8 cellular contexts compared by ENCODE assay signal in the genomic region with DNA sequence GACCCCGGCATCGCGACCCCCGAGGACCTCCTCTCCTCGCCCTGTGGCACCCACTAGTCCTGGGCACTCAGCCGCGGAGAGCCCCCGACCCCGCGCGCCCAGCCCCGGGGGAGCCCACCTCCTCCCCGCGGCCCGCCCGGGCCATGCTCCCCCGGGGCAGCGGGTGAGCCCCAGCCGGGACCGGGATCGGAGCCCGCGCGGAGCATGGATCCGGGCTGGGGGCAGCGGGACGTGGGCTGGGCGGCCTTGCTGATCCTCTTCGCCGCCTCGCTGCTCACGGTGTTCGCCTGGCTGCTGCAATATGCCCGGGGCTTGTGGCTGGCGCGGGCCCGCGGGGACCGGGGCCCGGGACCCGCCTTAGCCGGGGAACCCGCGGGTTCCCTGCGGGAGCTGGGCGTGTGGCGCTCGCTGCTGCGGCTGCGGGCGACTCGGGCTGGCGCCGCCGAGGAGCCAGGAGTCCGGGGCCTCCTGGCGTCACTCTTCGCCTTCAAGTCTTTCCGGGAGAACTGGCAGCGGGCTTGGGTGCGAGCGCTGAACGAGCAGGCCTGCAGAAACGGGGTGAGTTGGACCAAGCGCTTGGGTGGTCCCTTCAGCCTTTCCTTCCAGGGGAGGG. TPM values are rescaled to one million over a fixed set of nuclear protein-coding genes. Genes with fewer than 3 reads are reported as not detected.
A peak's percentile ranks its signal among the peaks of the same experiment; 100 is the strongest.
DNase-seq lines count a peak whose midpoint lies in the region; ATAC-seq and TF ChIP-seq lines count a peak whose summit lies in the region.

No MANE protein-coding gene starts in this region.

- H3K18ac ChIP-seq in mesenchymal stem cell (ENCODE audit: low read depth in 1 of 2, low read length in 2 of 2), result peak overlapping the region; percentile 50 to 54

- H2BK5ac ChIP-seq in mesenchymal stem cell (ENCODE audit: low read depth, low read length, poor library complexity, severe bottlenecking), result no peak overlapping the region

- no peak overlapping the region for H2BK120ac ChIP-seq in mesenchymal stem cell (ENCODE audit: low read depth, low read length)

- H3K4ac ChIP-seq in mesenchymal stem cell (ENCODE audit: low read depth in 1 of 2, low read length in 2 of 2), result peak overlapping the region in 1 of 2 experiments; percentile 52

- H3K4me2 ChIP-seq in mesenchymal stem cell (ENCODE audit: low read length, poor library complexity, severe bottlenecking), result peak overlapping the region; percentile 69

- H4K91ac ChIP-seq in mesenchymal stem cell (ENCODE audit: low read length), result no peak overlapping the region

- H2AFZ ChIP-seq in mesenchymal stem cell (ENCODE audit: low read depth, low read length), result peak overlapping the region; percentile 78

- no peaks in the 10 kb centered on the region for H3K27me3 ChIP-seq in mesenchymal stem cell (ENCODE audit: control insufficient read depth in 1 of 2, insufficient read depth in 1 of 2, low read length in 2 of 2)
- H3K27me3 ChIP-seq in uterus, result no peaks in the 10 kb centered on the region

- H2AK5ac ChIP-seq in mesenchymal stem cell (ENCODE audit: low read length, severe bottlenecking), result no peak overlapping the region

- intact Hi-C loops in uterus (cut with DNase I; ENCODE audit: low total_unique reads), result no loop called here

- H4K8ac ChIP-seq in mesenchymal stem cell (ENCODE audit: low read length), result no peak overlapping the region

- H3K27ac ChIP-seq in KOPT-K1 (ENCODE audit: low read depth, low read length, poor library complexity, severe bottlenecking), result peak overlapping the region; percentile 75
- H3K27ac ChIP-seq in mesenchymal stem cell (ENCODE audit: low read length, poor library complexity, severe bottlenecking), result no peak overlapping the region
- H3K27ac ChIP-seq in uterus, result peak overlapping the region; percentile 80 to 85

- H3K9me3 ChIP-seq in KOPT-K1 (ENCODE audit: insufficient read depth, low read length, poor library complexity, severe bottlenecking) (no peaks in the 10 kb centered on the region), mesenchymal stem cell (ENCODE audit: control insufficient read depth, low read length) (no peaks in the 10 kb centered on the region), uterus (no peaks in the 10 kb centered on the region)

- peak overlapping the region in 1 of 2 experiments; percentile 79 for H3K14ac ChIP-seq in mesenchymal stem cell (ENCODE audit: low read length in 2 of 2)

- no peak for TF ChIP-seq POLR2A in uterus (IDR thresholded peaks at IDR 0.05)

- DNase-seq in EH (ENCODE audit: low read depth) (peak; percentile 15), cerebellum (ENCODE audit: low spot score) (peak; percentile 23), mesenchymal stem cell (no peak), uterus (no peak), NCI-H2029 (lab: John Stamatoyannopoulos, UW) (no peak), NCI-H1048 (lab: John Stamatoyannopoulos, UW) (no peak)

- peak overlapping the region in 1 of 2 experiments; percentile 90 for H3K23ac ChIP-seq in mesenchymal stem cell (ENCODE audit: low read length in 2 of 2)

- H3K36me3 ChIP-seq in KOPT-K1 (ENCODE audit: insufficient read depth, low read length), result peaks cover 31% of the 10 kb centered on the region
- H3K36me3 ChIP-seq in mesenchymal stem cell (ENCODE audit: control insufficient read depth in 1 of 2, insufficient read depth in 2 of 2, low read depth in 1 of 2, low read length in 2 of 2), result peaks cover 23 to 26% of the 10 kb centered on the region in 2 experiments
- H3K36me3 ChIP-seq in uterus, result no peaks in the 10 kb centered on the region

- peak overlapping the region; percentile 84 for H3K9ac ChIP-seq in mesenchymal stem cell (ENCODE audit: low read length)

- peaks cover 37% of the 10 kb centered on the region for H3K79me1 ChIP-seq in mesenchymal stem cell (replicated peaks; ENCODE audit: low read length, poor library complexity, severe bottlenecking)

- H3K4me3 ChIP-seq in mesenchymal stem cell (ENCODE audit: insufficient read depth in 1 of 2, low read depth in 1 of 2, low read length in 2 of 2), result peak overlapping the region; percentile 82 to 91
- peak overlapping the region; percentile 47 to 96 for H3K4me3 ChIP-seq in uterus

- ATAC-seq in GM21515 (IDR thresholded peaks at IDR 0.05; ENCODE audit: unreplicated experiment), result peak; percentile 23

- TF ChIP-seq CTCF in uterus (IDR thresholded peaks at IDR 0.05), result no peak

- H3K4me1 ChIP-seq in mesenchymal stem cell (ENCODE audit: control insufficient read depth, insufficient read depth, low read depth, low read length) (peaks cover 23% of the 10 kb centered on the region), uterus (peaks cover 0 to 4% of the 10 kb centered on the region in 2 donors)

- H2BK12ac ChIP-seq in mesenchymal stem cell (ENCODE audit: low read length in 2 of 2), result no peak overlapping the region

- WGBS in mesenchymal stem cell, result under 1% methylated on average over 63 of the region's 65 CpGs

- H2BK15ac ChIP-seq in mesenchymal stem cell (ENCODE audit: low read depth, poor library complexity, severe bottlenecking), result no peak overlapping the region

RNA-seq across cellular contexts. Expression of a gene that starts 0.5 kb away (rescaled TPM):
- total RNA-seq in cerebellum (6.2 TPM), uterus (10 to 100 TPM in 1 of 4 donors, 1 to 10 TPM in 3; 1.8 to 14.3 (median 2.7) TPM)
- 7.7 TPM for polyA plus RNA-seq in mesenchymal stem cell (2013, experiment 1 of 2)
- 7.4 TPM for polyA plus RNA-seq in mesenchymal stem cell (2013, experiment 2 of 2)

RNA-seq across cellular contexts. Expression of a gene that starts 6.0 kb away (rescaled TPM):
- 12.0 TPM for total RNA-seq in cerebellum
- polyA plus RNA-seq in mesenchymal stem cell (2013, experiment 1 of 2), result 42.7 TPM
- 37.9 TPM for polyA plus RNA-seq in mesenchymal stem cell (2013, experiment 2 of 2)
- 10 to 100 TPM in 2 of 4 donors, 1 to 10 TPM in 2; 2.8 to 30.6 (median 16.9) TPM for total RNA-seq in uterus

RNA-seq across cellular contexts. Expression of a gene that starts 13.7 kb away (rescaled TPM):
- total RNA-seq in cerebellum, result 31.0 TPM
- 13.5 TPM for polyA plus RNA-seq in mesenchymal stem cell (2013, experiment 1 of 2)
- 13.2 TPM for polyA plus RNA-seq in mesenchymal stem cell (2013, experiment 2 of 2)
- total RNA-seq in uterus, result 10 to 100 TPM; 13.5 to 27.6 (median 15.4) TPM

RNA-seq across cellular contexts. Expression of a gene that starts 23.0 kb away (rescaled TPM):
- total RNA-seq in cerebellum (4.9 TPM), uterus (10 to 100 TPM in 3 of 4 donors, 1 to 10 TPM in 1; 9.5 to 19.9 (median 15.3) TPM)
- 20.1 TPM for polyA plus RNA-seq in mesenchymal stem cell (2013, experiment 1 of 2)
- polyA plus RNA-seq in mesenchymal stem cell (2013, experiment 2 of 2), result 19.2 TPM

RNA-seq across cellular contexts. Expression of a gene that starts 40.0 kb away (rescaled TPM):
- 20.6 TPM for total RNA-seq in cerebellum
- polyA plus RNA-seq in mesenchymal stem cell (2013, experiment 1 of 2), result 29.0 TPM
- polyA plus RNA-seq in mesenchymal stem cell (2013, experiment 2 of 2), result 29.0 TPM
- total RNA-seq in uterus, result 10 to 100 TPM; 25.6 to 86.6 (median 36.3) TPM

Comparison
In these comparisons a context has a peak if more than half of its experiments do, and no peak if none do; other contexts are left out.
1. DNase-seq: peak in EH (single experiment) and cerebellum (single experiment); none in mesenchymal stem cell (single experiment), uterus (0 of 2), NCI-H2029 (single experiment) and NCI-H1048 (single experiment).